In the genomic region with DNA sequence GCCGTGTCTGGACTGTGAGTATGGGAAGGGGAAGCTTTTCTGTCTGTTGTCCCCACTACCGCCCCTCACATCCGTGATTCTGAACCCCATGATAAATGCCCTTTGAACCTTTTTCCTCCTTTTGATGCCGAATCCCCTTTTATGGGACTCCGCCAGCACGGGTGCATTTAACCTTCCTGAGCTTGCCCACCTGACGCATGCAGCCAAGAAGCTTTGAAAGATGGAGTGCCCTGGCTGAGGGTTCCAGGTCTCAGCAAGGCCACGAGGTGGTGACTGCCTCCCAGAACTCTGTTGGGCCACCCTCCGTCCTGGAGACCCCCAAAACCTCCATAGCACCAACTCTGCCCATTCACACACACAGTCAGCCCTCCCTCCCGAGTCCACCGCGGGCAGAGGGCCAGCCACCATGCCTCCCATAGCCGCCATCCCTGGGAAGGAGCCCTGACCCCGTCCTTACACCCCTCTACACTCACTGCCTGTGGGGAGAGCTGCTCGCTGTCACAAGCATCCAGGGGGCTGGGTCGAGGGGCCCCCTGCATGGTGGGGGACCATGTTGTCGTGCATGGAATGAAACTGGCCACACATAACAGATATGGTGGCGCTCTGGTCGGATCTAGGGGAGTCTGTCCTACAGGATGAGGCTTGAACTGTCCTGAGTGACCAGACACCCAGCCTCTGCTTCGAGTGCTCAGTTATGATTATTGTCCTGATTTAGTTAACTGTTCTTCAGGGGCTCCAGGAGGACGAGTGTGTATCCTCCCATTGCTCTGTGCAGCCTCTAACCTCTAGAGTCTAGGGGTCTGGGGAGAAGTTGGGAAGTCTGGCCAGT, we compare ENCODE assay signal across 9 cellular contexts. TPM values are rescaled to one million over a fixed set of nuclear protein-coding genes. Genes with fewer than 3 reads are reported as not detected.
DNase-seq lines count a peak whose midpoint lies in the region; ATAC-seq, FAIRE-seq and TF ChIP-seq lines count a peak whose summit lies in the region.
"Had no signal": no experiment of that assay in that cellular context is flagged by ENCODE, and none has a peak within 500 bp of the region (broad histone marks: within the 10 kb centered on the region; RNA-seq: fewer than 3 reads in every experiment).

No MANE protein-coding gene starts in this region.

- H3K4me1 ChIP-seq in HepG2 (ENCODE audit: insufficient read depth, low read length) (peaks cover 80% of the 10 kb centered on the region), tibial nerve (peaks cover 0 to 38% (median 31%) of the 10 kb centered on the region in 4 donors)

- H3K4me3 ChIP-seq in HepG2 (replicated peaks in 1 of 3; ENCODE audit: insufficient read depth in 1 of 3, low read depth in 2 of 3, low read length in 3 of 3) (peak overlapping the region; percentile 68 to 92 (median 89)), tibial nerve (peak overlapping the region; percentile 64 to 99 (median 88))

- H3K4me1 Mint-ChIP-seq in activated CD4-positive, alpha-beta T cell treated with anti-CD3 and anti-CD28 coated beads, Interleukin-2, amount 10 ng/mL, durations not matched to agents 7 days and 5 days = peaks cover 29% of the 10 kb centered on the region
- H3K4me1 Mint-ChIP-seq in activated naive CD8-positive, alpha-beta T cell treated with anti-CD3 and anti-CD28 coated beads, Interleukin-2, amount 10 ng/mL, durations not matched to agents 7 days and 5 days = peaks cover 23% of the 10 kb centered on the region

- intact Hi-C loops in HepG2 (cut with micrococcal nuclease; ENCODE audit: unreplicated experiment) = no loop called here

- peaks cover 46% of the 10 kb centered on the region for H3K79me2 ChIP-seq in HepG2 (ENCODE audit: insufficient read depth, low read length)

- peak overlapping the region; percentile 96 for H3K9ac ChIP-seq in HepG2 (ENCODE audit: insufficient read depth, low read depth, low read length)

- no peaks in the 10 kb centered on the region for H3K27me3 Mint-ChIP-seq in activated CD4-positive, alpha-beta T cell treated with anti-CD3 and anti-CD28 coated beads, Interleukin-2, amount 10 ng/mL, durations not matched to agents 7 days and 5 days
- H3K27me3 Mint-ChIP-seq in activated naive CD8-positive, alpha-beta T cell treated with anti-CD3 and anti-CD28 coated beads, Interleukin-2, amount 10 ng/mL, durations not matched to agents 7 days and 5 days = no peaks in the 10 kb centered on the region

- H3K36me3 ChIP-seq in HepG2 (replicated peaks in 1 of 2; ENCODE audit: control insufficient read depth in 1 of 2, insufficient read depth in 2 of 2, low read length in 2 of 2) (no peaks in the 10 kb centered on the region; a peak in 1 of 5 replicates), tibial nerve (peaks cover 0 to 18% (median 0%) of the 10 kb centered on the region in 3 donors)

- peak overlapping the region; percentile 96 for H3K27ac Mint-ChIP-seq in activated CD4-positive, alpha-beta T cell treated with anti-CD3 and anti-CD28 coated beads, Interleukin-2, amount 10 ng/mL, durations not matched to agents 7 days and 5 days
- H3K27ac Mint-ChIP-seq in activated naive CD8-positive, alpha-beta T cell treated with anti-CD3 and anti-CD28 coated beads, Interleukin-2, amount 10 ng/mL, durations not matched to agents 7 days and 5 days = peak overlapping the region; percentile 90

- 0 out of 4 replicates have a peak, but pooled peaks have one; percentile 16 to 17 for TF ChIP-seq POLR2A in HepG2 (IDR thresholded peaks at IDR 0.05; ENCODE audit: insufficient read depth in 1 of 2, low read depth in 2 of 2, low read length in 2 of 2)
- no peak for TF ChIP-seq POLR2A in tibial nerve (IDR thresholded peaks at IDR 0.05)

- H3K27ac ChIP-seq in HepG2 (ENCODE audit: extremely low read length, insufficient read depth, low read length) = peak overlapping the region; percentile 93
- peak overlapping the region; percentile 95 to 99 (median 96) for H3K27ac ChIP-seq in tibial nerve

- no peak for FAIRE-seq in HepG2 (lab: Jason Lieb, UNC)

- H3K9me3 ChIP-seq in HepG2 (ENCODE audit: low read length) = no peaks in the 10 kb centered on the region
- no peaks in the 10 kb centered on the region for H3K9me3 ChIP-seq in tibial nerve

- BruUV-seq in HepG2 (replicated peaks; lab: Mats Ljungman, UMichigan) = TSS peak; percentile 41

- 42% methylated on average over 18 of the region's 21 CpGs for WGBS in HepG2 (ENCODE audit: low lambda C conversion rate)
- WGBS in tibial nerve, 2 donors = 66 to 67% methylated on average over 20 to 21 of the region's 21 CpGs

- H4K20me1 ChIP-seq in HepG2 (ENCODE audit: insufficient read depth, low read length) = no peaks in the 10 kb centered on the region

- in situ Hi-C loops in HepG2 (cut with HindIII; ENCODE audit: extremely low pct_ligation_motif_present, low pct_unique_long_range_greater_than_20kb) = no loop called here

- H3K9me3 Mint-ChIP-seq in activated CD4-positive, alpha-beta T cell treated with anti-CD3 and anti-CD28 coated beads, Interleukin-2, amount 10 ng/mL, durations not matched to agents 7 days and 5 days = peaks cover 7% of the 10 kb centered on the region
- H3K9me3 Mint-ChIP-seq in activated naive CD8-positive, alpha-beta T cell treated with anti-CD3 and anti-CD28 coated beads, Interleukin-2, amount 10 ng/mL, durations not matched to agents 7 days and 5 days = peaks cover 4% of the 10 kb centered on the region

- no peak for DNase-seq in activated CD4-positive, alpha-beta T cell treated with anti-CD3 and anti-CD28 coated beads, Interleukin-2, amount 10 ng/mL, durations not matched to agents 7 days and 5 days
- DNase-seq in activated CD4-positive, alpha-beta T cell treated with anti-CD3 and anti-CD28 coated beads, Interleukin-2, amount 50 U/mL, for 1 hour = no peak
- DNase-seq in activated naive CD8-positive, alpha-beta T cell treated with anti-CD3 and anti-CD28 coated beads, Interleukin-2, amount 10 ng/mL, durations not matched to agents 7 days and 5 days = no peak
- DNase-seq in HepG2 (ENCODE audit: low spot score) (no peak), tibial nerve (ENCODE audit: low spot score in 2 of 2) (no peak), AML-193 (lab: John Stamatoyannopoulos, UW) (no peak), LoVo (ENCODE audit: low spot score) (no peak), NCI-H345 (lab: John Stamatoyannopoulos, UW) (no peak)
- DNase-seq: DMS79 had no signal

- ATAC-seq in activated naive CD8-positive, alpha-beta T cell treated with anti-CD3 and anti-CD28 coated beads, Interleukin-2, amount 10 ng/mL, durations not matched to agents 7 days and 5 days (ENCODE audit: low read depth) = peak; percentile 10
- peak; percentile 59 for ATAC-seq in HepG2

- no peak for TF ChIP-seq RAD21 in HepG2 (CRISPR knock-in tag; IDR thresholded peaks at IDR 0.05)

- TF ChIP-seq EP300 in HepG2 (IDR thresholded peaks at IDR 0.05; ENCODE audit: low read depth in 2 of 2, low read length in 2 of 2) (no peak), HepG2 (CRISPR knock-in tag; IDR thresholded peaks at IDR 0.05; ENCODE audit: borderline replicate concordance) (no peak), tibial nerve (IDR thresholded peaks at IDR 0.05) (no peak)

- POLR2A ChIA-PET in activated CD4-positive, alpha-beta T cell treated with anti-CD3 and anti-CD28 coated beads, Interleukin-2, amount 10 ng/mL, durations not matched to agents 7 days and 5 days (lab: Charles Lee) = interaction anchor here (0.7 kb wide), 1 partner anchor 15 kb away, joined by 4 read pairs; no protein-coding TSS in a partner anchor
- POLR2A ChIA-PET in activated naive CD8-positive, alpha-beta T cell treated with anti-CD3 and anti-CD28 coated beads, Interleukin-2, amount 10 ng/mL, durations not matched to agents 7 days and 5 days (lab: Charles Lee) = interaction anchor here (0.6 to 2.2 kb wide), 7 partner anchors 9 to 177 kb away, joined by 3 to 12 read pairs (median 6); a partner anchor contains a TSS
- POLR2A ChIA-PET in HepG2 (lab: Yijun Ruan, JAX) = interaction anchor here (0.7 to 3.5 kb wide), 10 partner anchors 8 to 210 kb away, joined by 3 to 56 read pairs (median 6); a partner anchor contains a TSS

- peak overlapping the region; percentile 91 for H3K4me2 ChIP-seq in HepG2 (ENCODE audit: low read depth, low read length)

- H3K27me3 ChIP-seq in HepG2 (ENCODE audit: control insufficient read depth in 1 of 2, insufficient read depth in 2 of 2, low read length in 2 of 2) = no peaks in the 10 kb centered on the region; a peak in 1 of 5 replicates
- no peaks in the 10 kb centered on the region for H3K27me3 ChIP-seq in tibial nerve

- CTCF ChIA-PET in activated CD4-positive, alpha-beta T cell treated with anti-CD3 and anti-CD28 coated beads, Interleukin-2, amount 10 ng/mL, durations not matched to agents 7 days and 5 days (lab: Charles Lee) = interaction anchor here (2.3 kb wide), 1 partner anchor 210 kb away, joined by 7 read pairs; no protein-coding TSS in a partner anchor
- CTCF ChIA-PET in HepG2 (lab: Yijun Ruan, JAX; ENCODE audit: low intra/inter-chr PET ratio, low total read pairs) = no interaction called here

- H2AFZ ChIP-seq in HepG2 (ENCODE audit: low read length) = no peak overlapping the region

- TF ChIP-seq CTCF in HepG2 (CRISPR knock-in tag; IDR thresholded peaks at IDR 0.05) (0 out of 2 replicates have a peak, but pooled peaks have one; percentile 11), tibial nerve (IDR thresholded peaks at IDR 0.05) (no peak)

- H3K36me3 Mint-ChIP-seq in activated CD4-positive, alpha-beta T cell treated with anti-CD3 and anti-CD28 coated beads, Interleukin-2, amount 10 ng/mL, durations not matched to agents 7 days and 5 days (ENCODE audit: low read depth) = peaks cover 23% of the 10 kb centered on the region
- peaks cover 16% of the 10 kb centered on the region for H3K36me3 Mint-ChIP-seq in activated naive CD8-positive, alpha-beta T cell treated with anti-CD3 and anti-CD28 coated beads, Interleukin-2, amount 10 ng/mL, durations not matched to agents 7 days and 5 days

- H3K4me3 Mint-ChIP-seq in activated CD4-positive, alpha-beta T cell treated with anti-CD3 and anti-CD28 coated beads, Interleukin-2, amount 10 ng/mL, durations not matched to agents 7 days and 5 days = peak overlapping the region; percentile 89
- peak overlapping the region; percentile 94 for H3K4me3 Mint-ChIP-seq in activated naive CD8-positive, alpha-beta T cell treated with anti-CD3 and anti-CD28 coated beads, Interleukin-2, amount 10 ng/mL, durations not matched to agents 7 days and 5 days

RNA-seq across cellular contexts. Expression of a gene that starts 0.8 kb away (rescaled TPM):
- 10 to 100 TPM; 71.8 to 74.8 TPM for total RNA-seq in activated CD4-positive, alpha-beta T cell treated with anti-CD3 and anti-CD28 coated beads, Interleukin-2, amount 10 ng/mL, durations not matched to agents 7 days and 5 days
- total RNA-seq in activated naive CD8-positive, alpha-beta T cell treated with anti-CD3 and anti-CD28 coated beads, Interleukin-2, amount 10 ng/mL, durations not matched to agents 7 days and 5 days = 10 to 100 TPM; 68.6 to 70.0 TPM
- total RNA-seq in HepG2 (2016; rRNA removed; fragmentation: Illumina TruSeq; extraction: Trizol) (144 and 162 TPM in 2 replicates), tibial nerve (100 to 1,000 TPM; 212 to 306 (median 240) TPM)
- total RNA-seq in HepG2 (2016; cell fraction: cytosol; rRNA removed; fragmentation: Illumina TruSeq; extraction: Trizol; ENCODE audit: low read depth) = 44.0 and 61.5 TPM in 2 replicates
- 127 and 167 TPM in 2 replicates for total RNA-seq in HepG2 (2016; cell fraction: insoluble cytoplasmic fraction; rRNA removed; fragmentation: Illumina TruSeq; extraction: Trizol)
- 60.4 and 90.3 TPM in 2 replicates for total RNA-seq in HepG2 (2016; cell fraction: membrane; rRNA removed; fragmentation: Illumina TruSeq; extraction: Trizol)
- 92.2 and 95.4 TPM in 2 replicates for total RNA-seq in HepG2 (2016; cell fraction: nucleus; rRNA removed; fragmentation: Illumina TruSeq; extraction: Trizol)
- polyA plus RNA-seq in HepG2 (2011; rRNA removed) = 156 and 194 TPM in 2 replicates
- polyA plus RNA-seq in HepG2 (2011; cell fraction: cytosol; rRNA removed) = 185 and 260 TPM in 2 replicates
- 192 TPM in 2 replicates for polyA plus RNA-seq in HepG2 (2011; cell fraction: nucleus; rRNA removed)
- 90.6 and 123 TPM in 2 replicates for polyA plus RNA-seq in HepG2 (2012)
- 59.9 and 87.6 TPM in 2 replicates for polyA plus RNA-seq in HepG2 (2016; cell fraction: cytosol; fragmentation: Illumina TruSeq; extraction: Trizol; ENCODE audit: low read depth)
- polyA plus RNA-seq in HepG2 (2016; cell fraction: insoluble cytoplasmic fraction; fragmentation: Illumina TruSeq; extraction: Trizol; ENCODE audit: low read depth) = 139 and 159 TPM in 2 replicates
- 62.3 and 85.6 TPM in 2 replicates for polyA plus RNA-seq in HepG2 (2016; cell fraction: membrane; fragmentation: Illumina TruSeq; extraction: Trizol; ENCODE audit: low read depth)
- 155 and 158 TPM in 2 replicates for polyA plus RNA-seq in HepG2 (2016; cell fraction: nucleus; fragmentation: Illumina TruSeq; extraction: Trizol; ENCODE audit: insufficient read depth, low read depth)
- polyA minus RNA-seq in HepG2 (2011; rRNA and poly(A)+ RNA removed; ENCODE audit: low replicate concordance) = 32.2 and 191 TPM in 2 replicates
- polyA minus RNA-seq in HepG2 (2011; cell fraction: cytosol; rRNA and poly(A)+ RNA removed) = 76.6 and 84.9 TPM in 2 replicates
- 33.6 and 36.1 TPM in 2 replicates for polyA minus RNA-seq in HepG2 (2011; cell fraction: nucleus; rRNA and poly(A)+ RNA removed)

RNA-seq across cellular contexts. Expression of a gene that starts 0.9 kb away (rescaled TPM):
- total RNA-seq in activated CD4-positive, alpha-beta T cell treated with anti-CD3 and anti-CD28 coated beads, Interleukin-2, amount 10 ng/mL, durations not matched to agents 7 days and 5 days = 10 to 100 TPM; 19.3 to 21.9 TPM
- total RNA-seq in activated naive CD8-positive, alpha-beta T cell treated with anti-CD3 and anti-CD28 coated beads, Interleukin-2, amount 10 ng/mL, durations not matched to agents 7 days and 5 days = 10 to 100 TPM; 20.7 to 20.8 TPM
- total RNA-seq in HepG2 (2016; rRNA removed; fragmentation: Illumina TruSeq; extraction: Trizol) (16.4 and 18.6 TPM in 2 replicates), tibial nerve (10 to 100 TPM; 34.8 to 40.6 (median 37.8) TPM)
- 4.6 and 5.3 TPM in 2 replicates for total RNA-seq in HepG2 (2016; cell fraction: cytosol; rRNA removed; fragmentation: Illumina TruSeq; extraction: Trizol; ENCODE audit: low read depth)
- 16.6 and 20.5 TPM in 2 replicates for total RNA-seq in HepG2 (2016; cell fraction: insoluble cytoplasmic fraction; rRNA removed; fragmentation: Illumina TruSeq; extraction: Trizol)
- total RNA-seq in HepG2 (2016; cell fraction: membrane; rRNA removed; fragmentation: Illumina TruSeq; extraction: Trizol) = 7.4 and 8.1 TPM in 2 replicates
- total RNA-seq in HepG2 (2016; cell fraction: nucleus; rRNA removed; fragmentation: Illumina TruSeq; extraction: Trizol) = 17.3 and 19.7 TPM in 2 replicates
- polyA plus RNA-seq in HepG2 (2011; rRNA removed) = 17.5 and 23.4 TPM in 2 replicates
- polyA plus RNA-seq in HepG2 (2011; cell fraction: cytosol; rRNA removed) = 11.8 and 19.6 TPM in 2 replicates
- 74.7 and 94.3 TPM in 2 replicates for polyA plus RNA-seq in HepG2 (2011; cell fraction: nucleus; rRNA removed)
- polyA plus RNA-seq in HepG2 (2012) = 11.2 and 13.2 TPM in 2 replicates
- 3.6 and 4.0 TPM in 2 replicates for polyA plus RNA-seq in HepG2 (2016; cell fraction: cytosol; fragmentation: Illumina TruSeq; extraction: Trizol; ENCODE audit: low read depth)
- 17.8 and 20.1 TPM in 2 replicates for polyA plus RNA-seq in HepG2 (2016; cell fraction: insoluble cytoplasmic fraction; fragmentation: Illumina TruSeq; extraction: Trizol; ENCODE audit: low read depth)
- 5.9 and 6.5 TPM in 2 replicates for polyA plus RNA-seq in HepG2 (2016; cell fraction: membrane; fragmentation: Illumina TruSeq; extraction: Trizol; ENCODE audit: low read depth)
- 34.4 and 34.7 TPM in 2 replicates for polyA plus RNA-seq in HepG2 (2016; cell fraction: nucleus; fragmentation: Illumina TruSeq; extraction: Trizol; ENCODE audit: insufficient read depth, low read depth)
- 28.2 and 29.9 TPM in 2 replicates for polyA minus RNA-seq in HepG2 (2011; rRNA and poly(A)+ RNA removed; ENCODE audit: low replicate concordance)
- polyA minus RNA-seq in HepG2 (2011; cell fraction: cytosol; rRNA and poly(A)+ RNA removed) = 10.6 and 12.9 TPM in 2 replicates
- polyA minus RNA-seq in HepG2 (2011; cell fraction: nucleus; rRNA and poly(A)+ RNA removed) = 24.5 and 27.3 TPM in 2 replicates

Comparison
In these comparisons a context has a peak if more than half of its experiments do, and no peak if none do; other contexts are left out.
1. POLR2A ChIP-seq: peak in HepG2 (2 of 2); none in tibial nerve (0 of 2).